In the genomic region with DNA sequence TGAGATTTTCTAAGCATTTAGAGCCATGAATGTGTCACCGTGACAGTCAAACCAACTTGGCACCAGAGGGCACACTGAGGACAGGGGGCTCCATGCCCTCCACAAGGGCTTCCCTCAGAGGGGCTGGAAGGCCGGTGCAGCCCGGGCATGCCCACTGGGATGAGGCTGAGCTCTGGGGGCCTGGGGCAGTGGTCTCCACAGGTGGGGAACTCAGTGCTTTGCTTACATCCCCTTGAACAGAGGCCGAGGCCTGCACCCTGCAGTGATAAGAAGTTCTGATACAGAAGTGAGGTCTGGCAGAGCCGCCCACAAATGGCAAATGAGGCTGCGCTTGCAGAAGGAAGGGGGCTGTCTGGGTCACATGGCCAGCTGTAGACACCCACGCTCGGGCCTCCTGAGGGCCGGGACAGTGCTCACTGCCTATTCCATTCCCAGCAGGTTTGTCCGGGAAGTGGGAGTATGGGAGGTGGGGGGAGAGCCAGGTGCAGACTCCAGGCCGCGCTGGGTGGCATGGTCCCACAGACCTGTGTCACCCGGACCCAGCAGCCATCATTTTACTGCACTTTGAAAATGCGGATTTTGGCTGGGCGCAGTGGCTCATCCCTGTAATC, we compare ENCODE assay signal across 19 cellular contexts.
"Had no signal": no experiment of that assay in that cellular context is flagged by ENCODE, and none has a peak within 500 bp of the region (broad histone marks: within the 10 kb centered on the region; RNA-seq: fewer than 3 reads in every experiment).

No MANE protein-coding gene starts in this region.

- ATAC-seq: activated CD4-positive, alpha-beta T cell treated with anti-CD3 and anti-CD28 coated beads for 36 hours; activated CD8-positive, alpha-beta memory T cell treated with anti-CD3 and anti-CD28 coated beads, Interleukin-2, amount 10 ng/mL, durations not matched to agents 7 days and 5 days; activated CD8-positive, alpha-beta T cell treated with anti-CD3 and anti-CD28 coated beads, Interleukin-2, amount 10 ng/mL, durations not matched to agents 7 days and 5 days; activated T-cell treated with anti-CD3 and anti-CD28 coated beads, Interleukin-2, amount 50 U/mL, for 72 hours; left ventricle myocardium superior had no signal

- DNase-seq: activated CD4-positive, alpha-beta T cell treated with anti-CD3 and anti-CD28 coated beads for 36 hours; activated CD4-positive, CD25-positive, alpha-beta regulatory T cell; activated CD8-positive, alpha-beta memory T cell treated with anti-CD3 and anti-CD28 coated beads, Interleukin-2, amount 10 ng/mL, durations not matched to agents 7 days and 5 days; activated CD8-positive, alpha-beta T cell treated with anti-CD3 and anti-CD28 coated beads, Interleukin-2, amount 10 ng/mL, durations not matched to agents 7 days and 5 days; activated naive CD4-positive, alpha-beta T cell; activated T-cell treated with anti-CD3 and anti-CD28 coated beads for 4 hours; activated T-cell treated with anti-CD3 and anti-CD28 coated beads, Interleukin-2, amount 50 U/mL, for 72 hours; anterior cingulate cortex; effector CD8-positive, alpha-beta T cell; left ventricle myocardium superior; mammary epithelial cell; stimulated activated CD4-positive, alpha-beta T cell treated with anti-CD3 and anti-CD28 coated beads, Interleukin-15, amount 100 ng/mL, for 24 hours; stimulated activated CD4-positive, alpha-beta T cell treated with anti-CD3 and anti-CD28 coated beads, Interleukin-2, amount 100 ng/mL, for 24 hours; stimulated activated naive CD4-positive, alpha-beta T cell; T-helper 2 cell had no signal

- H3K27me3 ChIP-seq: right atrium auricular region, tibial nerve had no signal

- H2AFZ ChIP-seq: parathyroid adenoma had no signal

- H3K9me3 ChIP-seq: right atrium auricular region, tibial nerve had no signal

- H3K27ac ChIP-seq: epithelial cell of prostate, parathyroid adenoma, right atrium auricular region, tibial nerve had no signal

- H3K4me3 ChIP-seq: right atrium auricular region, tibial nerve had no signal
